ENCODE assay signal across 12 cellular contexts in the genomic region with DNA sequence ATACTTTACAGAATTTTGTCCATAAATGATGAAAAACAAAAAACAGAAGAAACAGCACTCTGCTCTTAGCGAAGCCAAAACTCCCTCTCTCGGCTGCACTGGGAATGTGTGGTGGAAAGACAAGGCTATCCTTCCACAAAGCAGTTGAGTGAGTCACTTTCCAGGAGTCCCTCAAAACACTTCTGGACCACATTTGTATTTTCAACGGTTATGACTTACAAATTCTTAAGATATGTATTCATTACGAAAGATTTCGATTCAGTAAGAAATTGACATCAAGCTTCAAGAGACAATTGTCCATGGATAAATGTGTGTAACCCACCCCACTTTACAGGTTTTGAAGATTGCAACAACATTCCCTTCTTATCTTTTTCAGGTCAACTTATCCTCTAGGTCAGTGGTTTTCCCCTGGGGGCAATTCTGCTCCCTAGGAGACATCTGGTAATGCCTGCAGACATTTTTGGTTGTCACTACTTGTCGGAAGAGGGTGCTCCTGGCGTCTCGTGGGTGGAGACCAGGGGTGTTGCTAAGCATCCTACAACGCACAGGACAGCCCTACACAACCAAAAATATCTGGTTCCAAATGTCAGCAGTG.
DNase-seq lines count a peak whose midpoint lies in the region; ATAC-seq, FAIRE-seq and TF ChIP-seq lines count a peak whose summit lies in the region.
"Had no signal": no experiment of that assay in that cellular context is flagged by ENCODE, and none has a peak within 500 bp of the region (broad histone marks: within the 10 kb centered on the region; RNA-seq: fewer than 3 reads in every experiment).

No MANE protein-coding gene starts in this region.

- H3K4me1 ChIP-seq in kidney (ENCODE audit: control insufficient read depth in 1 of 2, insufficient read depth in 1 of 2, low read depth in 1 of 2, low read length in 2 of 2), result no peaks in the 10 kb centered on the region

- H3K9ac ChIP-seq in kidney (ENCODE audit: low read length in 2 of 2), result no peak overlapping the region

- H3K27ac ChIP-seq in KOPT-K1 (ENCODE audit: low read depth, low read length, poor library complexity, severe bottlenecking), result peak overlapping the region; percentile 56
- H3K27ac ChIP-seq in kidney (ENCODE audit: low read depth in 2 of 2, low read length in 2 of 2), result no peak overlapping the region

- POLR2A ChIA-PET in BJ (lab: Charles Lee), result no interaction called here

- peak; percentile 70 for DNase-seq in BJ (ENCODE audit: low read depth)
- DNase-seq in epidermal melanocyte (ENCODE audit: insufficient read length, low spot score), result peak; percentile 37
- peak; percentile 88 for DNase-seq in non-pigmented ciliary epithelial cell (ENCODE audit: low read depth)
- DNase-seq in NCI-H82 (lab: John Stamatoyannopoulos, UW), result no peak
- DNase-seq in KBM-7, result no peak
- no peak for DNase-seq in kidney
- DNase-seq: activated CD4-positive, alpha-beta T cell treated with anti-CD3 and anti-CD28 coated beads, Interleukin-2, amount 50 U/mL, for 1 hour; NCI-H1436 treated with DMSO at 0.1 percent for 48 hours; NCI-H748 treated with DMSO at 0.1 percent for 48 hours; T-helper 1 cell had no signal

- in situ Hi-C loops in KBM-7 (cut with MboI; ENCODE audit: low pct_unique_long_range_greater_than_20kb, low sequenced_read_pairs), result no loop called here

- peak; percentile 73 for TF ChIP-seq CTCF in BJ (IDR thresholded peaks at IDR 0.05; ENCODE audit: insufficient read depth, low read depth, low read length)
- TF ChIP-seq CTCF in kidney (IDR thresholded peaks at IDR 0.05; ENCODE audit: borderline replicate concordance, extremely low read depth, insufficient read depth), result no peak

- CTCF ChIA-PET in BJ (lab: Yijun Ruan, JAX), result interaction anchor here (0.7 to 1.7 kb wide), 4 partner anchors 20 to 996 kb away, joined by 3 to 5 read pairs (median 3); a partner anchor contains a TSS

- peaks cover 14% of the 10 kb centered on the region for H3K36me3 ChIP-seq in BJ (ENCODE audit: control insufficient read depth, insufficient read depth, low read length)
- peaks cover 65% of the 10 kb centered on the region for H3K36me3 ChIP-seq in KOPT-K1 (ENCODE audit: insufficient read depth, low read length)
- H3K36me3 ChIP-seq in kidney (ENCODE audit: control insufficient read depth in 1 of 2, insufficient read depth in 2 of 2, low read length in 2 of 2), result peaks cover 33 to 46% of the 10 kb centered on the region in 2 donors

- FAIRE-seq in kidney (lab: Jason Lieb, UNC), result no peak

- ATAC-seq in HG03159 (IDR thresholded peaks at IDR 0.05; ENCODE audit: unreplicated experiment), result no peak

- H3K27me3 ChIP-seq in BJ (ENCODE audit: control insufficient read depth, insufficient read depth, low read length), result no peaks in the 10 kb centered on the region

- H3K4me3 ChIP-seq in BJ (ENCODE audit: low read depth, low read length) (no peak overlapping the region), kidney (ENCODE audit: low read length in 2 of 2) (no peak overlapping the region)

- intact Hi-C loops in kidney (cut with DNase I), result no loop called here

- H3K9me3 ChIP-seq in KOPT-K1 (ENCODE audit: insufficient read depth, low read length, poor library complexity, severe bottlenecking) (no peaks in the 10 kb centered on the region), kidney (ENCODE audit: control insufficient read depth in 1 of 2, low read length in 2 of 2) (no peaks in the 10 kb centered on the region)

Comparison
In these comparisons a context has a peak if more than half of its experiments do, and no peak if none do; other contexts are left out.
1. DNase-seq: peak in BJ (single experiment), epidermal melanocyte (single experiment) and non-pigmented ciliary epithelial cell (single experiment); none in NCI-H82 (single experiment), KBM-7 (single experiment) and kidney (single experiment).